In genomic region chr22:32202161-32202538, GRCh38 we compare ENCODE assay signal across 15 cellular contexts. TPM values are rescaled to one million over a fixed set of nuclear protein-coding genes. Genes with fewer than 3 reads are reported as not detected.
DNase-seq lines count a peak whose midpoint lies in the region; ATAC-seq and TF ChIP-seq lines count a peak whose summit lies in the region.
"Had no signal": no experiment of that assay in that cellular context is flagged by ENCODE, and none has a peak within 500 bp of the region (broad histone marks: within the 10 kb centered on the region; RNA-seq: fewer than 3 reads in every experiment).

No MANE protein-coding gene starts in this region.

- peak overlapping the region; percentile 49 for H3K27ac Mint-ChIP-seq in activated CD4-positive, alpha-beta T cell treated with anti-CD3 and anti-CD28 coated beads, Interleukin-2, amount 10 ng/mL, durations not matched to agents 24 days and 14 days
- H3K27ac Mint-ChIP-seq in activated CD4-positive, alpha-beta T cell treated with anti-CD3 and anti-CD28 coated beads for 36 hours, result no peak overlapping the region
- H3K27ac Mint-ChIP-seq in CD4-positive, alpha-beta memory T cell, result peak overlapping the region in 6 of 7 donors; percentile 35 to 95 (median 66)
- peak overlapping the region; percentile 12 for H3K27ac Mint-ChIP-seq in activated CD4-positive, alpha-beta memory T cell treated with anti-CD3 and anti-CD28 coated beads, Interleukin-2, amount 10 ng/mL, durations not matched to agents 7 days and 5 days
- H3K27ac Mint-ChIP-seq in activated CD8-positive, alpha-beta T cell treated with anti-CD3 and anti-CD28 coated beads for 36 hours, result no peak overlapping the region

- H3K36me3 ChIP-seq in CD4-positive, alpha-beta memory T cell (ENCODE audit: insufficient read depth, low read length), result no peaks in the 10 kb centered on the region
- H3K36me3 ChIP-seq: SJSA1, transverse colon had no signal

- CTCF ChIA-PET in activated CD4-positive, alpha-beta T cell treated with anti-CD3 and anti-CD28 coated beads for 36 hours (lab: Charles Lee), result interaction anchor here (0.7 to 1.5 kb wide), 5 partner anchors 17 to 275 kb away, joined by 3 to 6 read pairs (median 3); no protein-coding TSS in a partner anchor
- CTCF ChIA-PET in CD4-positive, alpha-beta memory T cell (lab: Charles Lee; ENCODE audit: partially characterized antibody), result interaction anchor here (0.5 to 1.6 kb wide), 8 partner anchors 9 to 112 kb away, joined by 3 to 11 read pairs (median 4); no protein-coding TSS in a partner anchor
- CTCF ChIA-PET in activated CD4-positive, alpha-beta memory T cell treated with anti-CD3 and anti-CD28 coated beads, Interleukin-2, amount 10 ng/mL, durations not matched to agents 7 days and 5 days (lab: Charles Lee), result interaction anchor here (0.8 to 3.1 kb wide), 12 partner anchors 8 to 540 kb away, joined by 3 to 18 read pairs (median 4); partner anchors contain the start of genes FBXO7, PISD and RTCB
- CTCF ChIA-PET in activated CD8-positive, alpha-beta T cell treated with anti-CD3 and anti-CD28 coated beads for 36 hours (lab: Charles Lee), result interaction anchor here (0.7 to 2.8 kb wide), 15 partner anchors 9 to 232 kb away, joined by 3 to 16 read pairs (median 3); no protein-coding TSS in a partner anchor

- H3K27me3 ChIP-seq in CD4-positive, alpha-beta memory T cell (ENCODE audit: insufficient read depth, low read length), result no peaks in the 10 kb centered on the region

- peaks cover 24% of the 10 kb centered on the region for H3K4me1 Mint-ChIP-seq in activated CD4-positive, alpha-beta T cell treated with anti-CD3 and anti-CD28 coated beads, Interleukin-2, amount 10 ng/mL, durations not matched to agents 24 days and 14 days
- H3K4me1 Mint-ChIP-seq in activated CD4-positive, alpha-beta T cell treated with anti-CD3 and anti-CD28 coated beads for 36 hours, result peaks cover 21% of the 10 kb centered on the region
- peaks cover 28 to 85% (median 60%) of the 10 kb centered on the region in 4 donors for H3K4me1 Mint-ChIP-seq in CD4-positive, alpha-beta memory T cell
- peaks cover 69% of the 10 kb centered on the region for H3K4me1 Mint-ChIP-seq in activated CD4-positive, alpha-beta memory T cell treated with anti-CD3 and anti-CD28 coated beads, Interleukin-2, amount 10 ng/mL, durations not matched to agents 7 days and 5 days
- H3K4me1 Mint-ChIP-seq in activated CD8-positive, alpha-beta T cell treated with anti-CD3 and anti-CD28 coated beads for 36 hours (ENCODE audit: low read depth), result peaks cover 15% of the 10 kb centered on the region

- H3K27me3 Mint-ChIP-seq in activated CD4-positive, alpha-beta T cell treated with anti-CD3 and anti-CD28 coated beads, Interleukin-2, amount 10 ng/mL, durations not matched to agents 24 days and 14 days, result peaks cover 19% of the 10 kb centered on the region
- peaks cover 18% of the 10 kb centered on the region for H3K27me3 Mint-ChIP-seq in activated CD4-positive, alpha-beta T cell treated with anti-CD3 and anti-CD28 coated beads for 36 hours
- peaks cover 0 to 2% of the 10 kb centered on the region in 2 donors for H3K27me3 Mint-ChIP-seq in CD4-positive, alpha-beta memory T cell
- peaks cover 20% of the 10 kb centered on the region for H3K27me3 Mint-ChIP-seq in activated CD4-positive, alpha-beta memory T cell treated with anti-CD3 and anti-CD28 coated beads, Interleukin-2, amount 10 ng/mL, durations not matched to agents 7 days and 5 days
- H3K27me3 Mint-ChIP-seq in activated CD8-positive, alpha-beta T cell treated with anti-CD3 and anti-CD28 coated beads for 36 hours, result peaks cover 19% of the 10 kb centered on the region

- no peak overlapping the region for H3K27ac ChIP-seq in CD4-positive, alpha-beta memory T cell (ENCODE audit: low read depth, low read length)
- H3K27ac ChIP-seq: SJSA1, transverse colon had no signal

- peak overlapping the region in 1 of 2 donors; percentile 44 for H3K4me3 ChIP-seq in CD4-positive, alpha-beta memory T cell (ENCODE audit: low read length in 2 of 2)
- H3K4me3 ChIP-seq: SJSA1 had no signal

- DNase-seq in activated CD4-positive, alpha-beta T cell treated with anti-CD3 and anti-CD28 coated beads, Interleukin-2, amount 10 ng/mL, durations not matched to agents 24 days and 14 days, result no peak
- DNase-seq in activated CD4-positive, alpha-beta T cell treated with anti-CD3 and anti-CD28 coated beads for 36 hours, result no peak
- DNase-seq in CD4-positive, alpha-beta memory T cell, result no peak
- DNase-seq in activated CD4-positive, alpha-beta memory T cell treated with anti-CD3 and anti-CD28 coated beads, Interleukin-2, amount 10 ng/mL, durations not matched to agents 7 days and 5 days, result no peak
- DNase-seq in mucosa of gallbladder (ENCODE audit: low spot score) (peak; percentile 9), glomerular visceral epithelial cell (ENCODE audit: extremely low spot score) (no peak)
- no peak for DNase-seq in activated CD8-positive, alpha-beta T cell treated with anti-CD3 and anti-CD28 coated beads for 36 hours

- no peaks in the 10 kb centered on the region for H3K36me3 Mint-ChIP-seq in activated CD4-positive, alpha-beta T cell treated with anti-CD3 and anti-CD28 coated beads, Interleukin-2, amount 10 ng/mL, durations not matched to agents 24 days and 14 days (ENCODE audit: low read depth)
- H3K36me3 Mint-ChIP-seq in activated CD4-positive, alpha-beta T cell treated with anti-CD3 and anti-CD28 coated beads for 36 hours (ENCODE audit: low read depth), result no peaks in the 10 kb centered on the region
- H3K36me3 Mint-ChIP-seq in CD4-positive, alpha-beta memory T cell, result peaks cover 0 to 7% of the 10 kb centered on the region in 2 donors
- no peaks in the 10 kb centered on the region for H3K36me3 Mint-ChIP-seq in activated CD4-positive, alpha-beta memory T cell treated with anti-CD3 and anti-CD28 coated beads, Interleukin-2, amount 10 ng/mL, durations not matched to agents 7 days and 5 days (ENCODE audit: low read depth)
- H3K36me3 Mint-ChIP-seq in activated CD8-positive, alpha-beta T cell treated with anti-CD3 and anti-CD28 coated beads for 36 hours (ENCODE audit: low read depth), result no peaks in the 10 kb centered on the region

- POLR2A ChIA-PET in activated CD4-positive, alpha-beta T cell treated with anti-CD3 and anti-CD28 coated beads for 36 hours (lab: Charles Lee), result interaction anchor here (0.6 kb wide), 1 partner anchor 171 kb away, joined by 6 read pairs; no protein-coding TSS in a partner anchor
- POLR2A ChIA-PET in CD4-positive, alpha-beta memory T cell (lab: Charles Lee; ENCODE audit: partially characterized antibody), result no interaction called here
- POLR2A ChIA-PET in activated CD4-positive, alpha-beta memory T cell treated with anti-CD3 and anti-CD28 coated beads, Interleukin-2, amount 10 ng/mL, durations not matched to agents 7 days and 5 days (lab: Charles Lee), result interaction anchor here (1.0 kb wide), 1 partner anchor 60 kb away, joined by 5 read pairs; no protein-coding TSS in a partner anchor
- POLR2A ChIA-PET in activated CD8-positive, alpha-beta T cell treated with anti-CD3 and anti-CD28 coated beads for 36 hours (lab: Charles Lee), result no interaction called here

- no peak for TF ChIP-seq CTCF in activated CD8-positive, alpha-beta T cell treated with anti-CD3 and anti-CD28 coated beads for 36 hours (IDR thresholded peaks at IDR 0.05)

- H3K4me3 Mint-ChIP-seq in activated CD4-positive, alpha-beta T cell treated with anti-CD3 and anti-CD28 coated beads, Interleukin-2, amount 10 ng/mL, durations not matched to agents 24 days and 14 days, result peak overlapping the region; percentile 68
- no peak overlapping the region for H3K4me3 Mint-ChIP-seq in activated CD4-positive, alpha-beta T cell treated with anti-CD3 and anti-CD28 coated beads for 36 hours
- peak overlapping the region; percentile 81 to 93 (median 88) for H3K4me3 Mint-ChIP-seq in CD4-positive, alpha-beta memory T cell
- peak overlapping the region; percentile 74 for H3K4me3 Mint-ChIP-seq in activated CD4-positive, alpha-beta memory T cell treated with anti-CD3 and anti-CD28 coated beads, Interleukin-2, amount 10 ng/mL, durations not matched to agents 7 days and 5 days
- H3K4me3 Mint-ChIP-seq in activated CD8-positive, alpha-beta T cell treated with anti-CD3 and anti-CD28 coated beads for 36 hours, result no peak overlapping the region

- H3K9me3 Mint-ChIP-seq in activated CD4-positive, alpha-beta T cell treated with anti-CD3 and anti-CD28 coated beads, Interleukin-2, amount 10 ng/mL, durations not matched to agents 24 days and 14 days, result no peaks in the 10 kb centered on the region
- H3K9me3 Mint-ChIP-seq in activated CD4-positive, alpha-beta T cell treated with anti-CD3 and anti-CD28 coated beads for 36 hours (ENCODE audit: low read depth), result no peaks in the 10 kb centered on the region
- peaks cover 0 to 2% (median 0%) of the 10 kb centered on the region in 8 donors for H3K9me3 Mint-ChIP-seq in CD4-positive, alpha-beta memory T cell
- no peaks in the 10 kb centered on the region for H3K9me3 Mint-ChIP-seq in activated CD4-positive, alpha-beta memory T cell treated with anti-CD3 and anti-CD28 coated beads, Interleukin-2, amount 10 ng/mL, durations not matched to agents 7 days and 5 days
- H3K9me3 Mint-ChIP-seq in activated CD8-positive, alpha-beta T cell treated with anti-CD3 and anti-CD28 coated beads for 36 hours, result no peaks in the 10 kb centered on the region

- intact Hi-C loops in activated CD4-positive, alpha-beta T cell treated with anti-CD3 and anti-CD28 coated beads, Interleukin-2, amount 10 ng/mL, durations not matched to agents 24 days and 14 days (cut with micrococcal nuclease), result loop anchor here (2.0 kb wide), 1 partner anchor 59 kb away; no protein-coding TSS in a partner anchor
- intact Hi-C loops in activated CD4-positive, alpha-beta T cell treated with anti-CD3 and anti-CD28 coated beads for 36 hours (cut with DNase I, micrococcal nuclease), result loop anchor here (1.0 to 10.0 kb wide), 6 partner anchors 60 to 537 kb away; partner anchors contain the start of gene PISD (in 1 of the 2)
- intact Hi-C loops in CD4-positive, alpha-beta memory T cell (cut with micrococcal nuclease), result loop anchor here (1.0 to 5.0 kb wide), 2 partner anchors 65 to 271 kb away; no protein-coding TSS in a partner anchor
- intact Hi-C loops in activated CD8-positive, alpha-beta T cell treated with anti-CD3 and anti-CD28 coated beads for 36 hours (cut with micrococcal nuclease), result no loop called here

- H3K4me1 ChIP-seq in CD4-positive, alpha-beta memory T cell (ENCODE audit: insufficient read depth, low read length), result peaks cover 64% of the 10 kb centered on the region
- H3K4me1 ChIP-seq: SJSA1 had no signal

- ATAC-seq in activated CD4-positive, alpha-beta T cell treated with anti-CD3 and anti-CD28 coated beads for 36 hours, result no peak
- no peak for ATAC-seq in HG02840 (IDR thresholded peaks at IDR 0.05; ENCODE audit: low FRiP score, unreplicated experiment)
- ATAC-seq in activated CD8-positive, alpha-beta T cell treated with anti-CD3 and anti-CD28 coated beads for 36 hours, result no peak

- no peaks in the 10 kb centered on the region for H3K9me3 ChIP-seq in CD4-positive, alpha-beta memory T cell (ENCODE audit: control insufficient read depth in 1 of 2, low read length in 2 of 2)
- H3K9me3 ChIP-seq: SJSA1, transverse colon had no signal

RNA-seq across cellular contexts. Expression of gene RFPL2, which starts 2.7 kb away (rescaled TPM):
- not detected in 2 replicates for total RNA-seq in activated CD4-positive, alpha-beta T cell treated with anti-CD3 and anti-CD28 coated beads, Interleukin-2, amount 10 ng/mL, durations not matched to agents 24 days and 14 days
- not detected for total RNA-seq in activated CD4-positive, alpha-beta T cell treated with anti-CD3 and anti-CD28 coated beads for 36 hours
- under 1 TPM; 0.61 to 0.81 TPM for total RNA-seq in CD4-positive, alpha-beta memory T cell
- 1 to 10 TPM; 3.6 to 4.7 TPM for polyA plus RNA-seq in CD4-positive, alpha-beta memory T cell
- total RNA-seq in activated CD4-positive, alpha-beta memory T cell treated with anti-CD3 and anti-CD28 coated beads, Interleukin-2, amount 10 ng/mL, durations not matched to agents 7 days and 5 days, result 1 to 10 TPM; 2.0 to 2.8 TPM
- 0.14 TPM for total RNA-seq in mucosa of gallbladder
- total RNA-seq in activated CD8-positive, alpha-beta T cell treated with anti-CD3 and anti-CD28 coated beads for 36 hours, result not detected
- total RNA-seq: chondrocyte, Daoy, fibroblast of villous mesenchyme, kidney epithelial cell, MCF 10A, SJSA1, transverse colon had no signal

RNA-seq across cellular contexts. Expression of gene C22orf42, which starts 43.0 kb away (rescaled TPM):
- total RNA-seq in activated CD4-positive, alpha-beta T cell treated with anti-CD3 and anti-CD28 coated beads, Interleukin-2, amount 10 ng/mL, durations not matched to agents 24 days and 14 days, result not detected in 2 replicates
- total RNA-seq in activated CD4-positive, alpha-beta T cell treated with anti-CD3 and anti-CD28 coated beads for 36 hours, result not detected
- not detected for total RNA-seq in CD4-positive, alpha-beta memory T cell
- not detected for polyA plus RNA-seq in CD4-positive, alpha-beta memory T cell
- not detected for total RNA-seq in activated CD4-positive, alpha-beta memory T cell treated with anti-CD3 and anti-CD28 coated beads, Interleukin-2, amount 10 ng/mL, durations not matched to agents 7 days and 5 days
- total RNA-seq in mucosa of gallbladder, result not detected
- total RNA-seq in activated CD8-positive, alpha-beta T cell treated with anti-CD3 and anti-CD28 coated beads for 36 hours, result not detected
- total RNA-seq: chondrocyte, Daoy, fibroblast of villous mesenchyme, kidney epithelial cell, MCF 10A, SJSA1, transverse colon had no signal

RNA-seq across cellular contexts. Expression of gene SLC5A4, which starts 53.0 kb away (rescaled TPM):
- not detected in 2 replicates for total RNA-seq in activated CD4-positive, alpha-beta T cell treated with anti-CD3 and anti-CD28 coated beads, Interleukin-2, amount 10 ng/mL, durations not matched to agents 24 days and 14 days
- not detected for total RNA-seq in activated CD4-positive, alpha-beta T cell treated with anti-CD3 and anti-CD28 coated beads for 36 hours
- total RNA-seq in CD4-positive, alpha-beta memory T cell, result not detected
- not detected for polyA plus RNA-seq in CD4-positive, alpha-beta memory T cell
- not detected for total RNA-seq in activated CD4-positive, alpha-beta memory T cell treated with anti-CD3 and anti-CD28 coated beads, Interleukin-2, amount 10 ng/mL, durations not matched to agents 7 days and 5 days
- 0.81 TPM for total RNA-seq in mucosa of gallbladder
- total RNA-seq in activated CD8-positive, alpha-beta T cell treated with anti-CD3 and anti-CD28 coated beads for 36 hours, result not detected
- total RNA-seq: chondrocyte, Daoy, fibroblast of villous mesenchyme, MCF 10A, SJSA1 had no signal

Comparison
In these comparisons a context has a peak if more than half of its experiments do, and no peak if none do; other contexts are left out.
1. H3K27ac Mint-ChIP-seq: peak in activated CD4-positive, alpha-beta T cell treated with anti-CD3 and anti-CD28 coated beads, Interleukin-2, amount 10 ng/mL, durations not matched to agents 24 days and 14 days (single experiment), CD4-positive, alpha-beta memory T cell (6 of 7) and activated CD4-positive, alpha-beta memory T cell treated with anti-CD3 and anti-CD28 coated beads, Interleukin-2, amount 10 ng/mL, durations not matched to agents 7 days and 5 days (single experiment); none in activated CD4-positive, alpha-beta T cell treated with anti-CD3 and anti-CD28 coated beads for 36 hours (single experiment) and activated CD8-positive, alpha-beta T cell treated with anti-CD3 and anti-CD28 coated beads for 36 hours (single experiment).
2. H3K4me3 Mint-ChIP-seq: peak in activated CD4-positive, alpha-beta T cell treated with anti-CD3 and anti-CD28 coated beads, Interleukin-2, amount 10 ng/mL, durations not matched to agents 24 days and 14 days (single experiment), CD4-positive, alpha-beta memory T cell (8 of 8) and activated CD4-positive, alpha-beta memory T cell treated with anti-CD3 and anti-CD28 coated beads, Interleukin-2, amount 10 ng/mL, durations not matched to agents 7 days and 5 days (single experiment); none in activated CD4-positive, alpha-beta T cell treated with anti-CD3 and anti-CD28 coated beads for 36 hours (single experiment) and activated CD8-positive, alpha-beta T cell treated with anti-CD3 and anti-CD28 coated beads for 36 hours (single experiment).
3. POLR2A ChIA-PET loops: an anchor here in activated CD4-positive, alpha-beta T cell treated with anti-CD3 and anti-CD28 coated beads for 36 hours (0.6 kb wide) and activated CD4-positive, alpha-beta memory T cell treated with anti-CD3 and anti-CD28 coated beads, Interleukin-2, amount 10 ng/mL, durations not matched to agents 7 days and 5 days (1.0 kb wide); none called in CD4-positive, alpha-beta memory T cell and activated CD8-positive, alpha-beta T cell treated with anti-CD3 and anti-CD28 coated beads for 36 hours.